ENCODE assay signal across 24 cellular contexts in genomic region chr22:30317778-30318177, GRCh38. TPM values are rescaled to one million over a fixed set of nuclear protein-coding genes. Genes with fewer than 3 reads are reported as not detected.
DNase-seq lines count a peak whose midpoint lies in the region; ATAC-seq and TF ChIP-seq lines count a peak whose summit lies in the region.
"Had no signal": no experiment of that assay in that cellular context is flagged by ENCODE, and none has a peak within 500 bp of the region (broad histone marks: within the 10 kb centered on the region; RNA-seq: fewer than 3 reads in every experiment).

No MANE protein-coding gene starts in this region.

- peaks cover 21% of the 10 kb centered on the region for H3K36me3 Mint-ChIP-seq in activated CD8-positive, alpha-beta T cell treated with anti-CD3 and anti-CD28 coated beads for 36 hours (ENCODE audit: low read depth)
- peaks cover 73% of the 10 kb centered on the region for H3K36me3 Mint-ChIP-seq in activated CD8-positive, alpha-beta T cell treated with anti-CD3 and anti-CD28 coated beads, Interleukin-2, amount 10 ng/mL, durations not matched to agents 7 days and 5 days (ENCODE audit: low read depth)
- peaks cover 37 to 65% of the 10 kb centered on the region in 2 donors for H3K36me3 Mint-ChIP-seq in stimulated activated naive B cell treated with anti-CD40 and anti-IgM and Interleukin-4, amounts not matched to agents 10 μg/mL and 1 μg/mL and 100 μg/mL, for 72 hours

- intact Hi-C loops in activated CD8-positive, alpha-beta T cell treated with anti-CD3 and anti-CD28 coated beads for 36 hours (cut with micrococcal nuclease) = no loop called here

- CTCF ChIA-PET in activated CD8-positive, alpha-beta T cell treated with anti-CD3 and anti-CD28 coated beads for 36 hours (lab: Charles Lee) = interaction anchor here (1.1 to 1.6 kb wide), 2 partner anchors 10 to 30 kb away, joined by 3 to 7 read pairs; no protein-coding TSS in a partner anchor
- CTCF ChIA-PET in activated CD8-positive, alpha-beta T cell treated with anti-CD3 and anti-CD28 coated beads, Interleukin-2, amount 10 ng/mL, durations not matched to agents 7 days and 5 days (lab: Charles Lee) = interaction anchor here (0.5 to 7.7 kb wide), 4 partner anchors 7 to 121 kb away, joined by 3 to 68 read pairs (median 4); partner anchors contain the start of gene CASTOR1
- CTCF ChIA-PET in RWPE1 (lab: Yijun Ruan, JAX) = no interaction called here

- H3K27ac ChIP-seq in RWPE1 = peak overlapping the region; percentile 7; the same call in 1 of the 2 replicates
- H3K27ac ChIP-seq: BLaER1, WERI-Rb-1 had no signal

- no peak for ATAC-seq in activated CD8-positive, alpha-beta T cell treated with anti-CD3 and anti-CD28 coated beads for 36 hours
- no peak for ATAC-seq in activated CD8-positive, alpha-beta T cell treated with anti-CD3 and anti-CD28 coated beads, Interleukin-2, amount 10 ng/mL, durations not matched to agents 7 days and 5 days
- ATAC-seq in left lobe of liver = peak; percentile 83
- ATAC-seq in stimulated activated naive B cell treated with anti-CD40 and anti-IgM and Interleukin-4, amounts not matched to agents 10 μg/mL and 1 μg/mL and 100 μg/mL, for 72 hours (replicated peaks) = no peak
- ATAC-seq: A549; PC-3; stimulated activated naive CD8-positive, alpha-beta T cell treated with anti-CD3 and anti-CD28 coated beads, Interleukin-15, amount 100 ng/mL, for 72 hours had no signal

- TF ChIP-seq CTCF in activated CD8-positive, alpha-beta T cell treated with anti-CD3 and anti-CD28 coated beads for 36 hours (IDR thresholded peaks at IDR 0.05) = no peak
- TF ChIP-seq CTCF in RWPE1 (conservative IDR thresholded peaks at IDR 0.05; ENCODE audit: low read depth) = no peak

- H3K27me3 Mint-ChIP-seq in activated CD8-positive, alpha-beta T cell treated with anti-CD3 and anti-CD28 coated beads for 36 hours = no peaks in the 10 kb centered on the region
- H3K27me3 Mint-ChIP-seq in activated CD8-positive, alpha-beta T cell treated with anti-CD3 and anti-CD28 coated beads, Interleukin-2, amount 10 ng/mL, durations not matched to agents 7 days and 5 days (ENCODE audit: low read depth) = no peaks in the 10 kb centered on the region
- no peaks in the 10 kb centered on the region for H3K27me3 Mint-ChIP-seq in stimulated activated naive B cell treated with anti-CD40 and anti-IgM and Interleukin-4, amounts not matched to agents 10 μg/mL and 1 μg/mL and 100 μg/mL, for 72 hours
- H3K27me3 Mint-ChIP-seq: IgD-negative memory B cell; stimulated activated naive CD8-positive, alpha-beta T cell treated with anti-CD3 and anti-CD28 coated beads, Interleukin-15, amount 100 ng/mL, for 72 hours had no signal

- DNase-seq in activated CD8-positive, alpha-beta T cell treated with anti-CD3 and anti-CD28 coated beads for 36 hours = no peak
- no peak for DNase-seq in activated CD8-positive, alpha-beta T cell treated with anti-CD3 and anti-CD28 coated beads, Interleukin-2, amount 10 ng/mL, durations not matched to agents 7 days and 5 days
- DNase-seq in RWPE1 (ENCODE audit: low spot score) (no peak), left lobe of liver (ENCODE audit: low spot score) (peak; percentile 72), NCI-H2196 treated with DMSO at 0.1 percent for 48 hours (lab: John Stamatoyannopoulos, UW; ENCODE audit: unreplicated experiment) (no peak), NCI-H69 (lab: John Stamatoyannopoulos, UW) (no peak)
- DNase-seq in stimulated activated naive B cell treated with anti-CD40 and anti-IgM and Interleukin-4, amounts not matched to agents 10 μg/mL and 1 μg/mL and 100 μg/mL, for 72 hours = no peak
- DNase-seq in stimulated activated naive CD4-positive, alpha-beta T cell treated with Interleukin-2 at 50 U/mL for 16 hours (lab: John Stamatoyannopoulos, UW) = no peak
- DNase-seq: DMS153; GF-D8; HCEC 1CT; MG63; NCI-H1694; PC-3; sigmoid colon; stimulated activated naive CD8-positive, alpha-beta T cell treated with anti-CD3 and anti-CD28 coated beads, Interleukin-15, amount 100 ng/mL, for 72 hours; WERI-Rb-1 had no signal

- no peak overlapping the region for H3K4me3 Mint-ChIP-seq in activated CD8-positive, alpha-beta T cell treated with anti-CD3 and anti-CD28 coated beads for 36 hours
- H3K4me3 Mint-ChIP-seq in activated CD8-positive, alpha-beta T cell treated with anti-CD3 and anti-CD28 coated beads, Interleukin-2, amount 10 ng/mL, durations not matched to agents 7 days and 5 days = no peak overlapping the region
- H3K4me3 Mint-ChIP-seq in stimulated activated naive B cell treated with anti-CD40 and anti-IgM and Interleukin-4, amounts not matched to agents 10 μg/mL and 1 μg/mL and 100 μg/mL, for 72 hours = no peak overlapping the region
- H3K4me3 Mint-ChIP-seq: stimulated activated naive CD8-positive, alpha-beta T cell treated with anti-CD3 and anti-CD28 coated beads, Interleukin-15, amount 100 ng/mL, for 72 hours; T-helper 1 cell treated with Interleukin-12 subunit alpha and Interleukin-12 subunit beta and Interleukin-4 antibody, amounts not matched to agents 30 μg/mL and 1 μg/mL, for 36 hours had no signal

- H3K9me3 Mint-ChIP-seq in activated CD8-positive, alpha-beta T cell treated with anti-CD3 and anti-CD28 coated beads for 36 hours = no peaks in the 10 kb centered on the region
- H3K9me3 Mint-ChIP-seq in activated CD8-positive, alpha-beta T cell treated with anti-CD3 and anti-CD28 coated beads, Interleukin-2, amount 10 ng/mL, durations not matched to agents 7 days and 5 days (ENCODE audit: insufficient read depth) = no peaks in the 10 kb centered on the region
- H3K9me3 Mint-ChIP-seq in stimulated activated naive B cell treated with anti-CD40 and anti-IgM and Interleukin-4, amounts not matched to agents 10 μg/mL and 1 μg/mL and 100 μg/mL, for 72 hours = peaks cover 0 to 3% of the 10 kb centered on the region in 2 donors
- H3K9me3 Mint-ChIP-seq: IgD-negative memory B cell; stimulated activated naive CD8-positive, alpha-beta T cell treated with anti-CD3 and anti-CD28 coated beads, Interleukin-15, amount 100 ng/mL, for 72 hours; T-helper 1 cell treated with Interleukin-12 subunit alpha and Interleukin-12 subunit beta and Interleukin-4 antibody, amounts not matched to agents 30 μg/mL and 1 μg/mL, for 36 hours had no signal

- POLR2A ChIA-PET in activated CD8-positive, alpha-beta T cell treated with anti-CD3 and anti-CD28 coated beads for 36 hours (lab: Charles Lee) = interaction anchor here (1.8 to 8.7 kb wide), 2 partner anchors 8 to 38 kb away, joined by 4 to 68 read pairs; partner anchors contain the start of genes SF3A1 and TBC1D10A
- POLR2A ChIA-PET in activated CD8-positive, alpha-beta T cell treated with anti-CD3 and anti-CD28 coated beads, Interleukin-2, amount 10 ng/mL, durations not matched to agents 7 days and 5 days (lab: Charles Lee) = interaction anchor here (0.6 to 1.7 kb wide), 2 partner anchors 9 to 11 kb away, joined by 3 to 7 read pairs; partner anchors contain the start of gene TBC1D10A
- POLR2A ChIA-PET in RWPE1 (lab: Yijun Ruan, JAX; ENCODE audit: low non-redundant PET) = no interaction called here

- peak overlapping the region; percentile 76 for H3K27ac Mint-ChIP-seq in activated CD8-positive, alpha-beta T cell treated with anti-CD3 and anti-CD28 coated beads for 36 hours
- no peak overlapping the region for H3K27ac Mint-ChIP-seq in activated CD8-positive, alpha-beta T cell treated with anti-CD3 and anti-CD28 coated beads, Interleukin-2, amount 10 ng/mL, durations not matched to agents 7 days and 5 days
- peak overlapping the region; percentile 79 for H3K27ac Mint-ChIP-seq in stimulated activated naive B cell treated with anti-CD40 and anti-IgM and Interleukin-4, amounts not matched to agents 10 μg/mL and 1 μg/mL and 100 μg/mL, for 72 hours
- H3K27ac Mint-ChIP-seq: stimulated activated naive CD8-positive, alpha-beta T cell treated with anti-CD3 and anti-CD28 coated beads, Interleukin-15, amount 100 ng/mL, for 72 hours had no signal

- peaks cover 82% of the 10 kb centered on the region for H3K4me1 Mint-ChIP-seq in activated CD8-positive, alpha-beta T cell treated with anti-CD3 and anti-CD28 coated beads for 36 hours (ENCODE audit: low read depth)
- peaks cover 84% of the 10 kb centered on the region for H3K4me1 Mint-ChIP-seq in activated CD8-positive, alpha-beta T cell treated with anti-CD3 and anti-CD28 coated beads, Interleukin-2, amount 10 ng/mL, durations not matched to agents 7 days and 5 days (ENCODE audit: low read depth)
- peaks cover 68 to 89% of the 10 kb centered on the region in 2 donors for H3K4me1 Mint-ChIP-seq in stimulated activated naive B cell treated with anti-CD40 and anti-IgM and Interleukin-4, amounts not matched to agents 10 μg/mL and 1 μg/mL and 100 μg/mL, for 72 hours

RNA-seq across cellular contexts. Expression of gene TBC1D10A, which starts 9.0 kb away (rescaled TPM):
- 10 to 100 TPM; 20.5 to 21.1 TPM for total RNA-seq in activated CD8-positive, alpha-beta T cell treated with anti-CD3 and anti-CD28 coated beads for 36 hours
- 10 to 100 TPM; 47.6 to 49.2 TPM for total RNA-seq in activated CD8-positive, alpha-beta T cell treated with anti-CD3 and anti-CD28 coated beads, Interleukin-2, amount 10 ng/mL, durations not matched to agents 7 days and 5 days
- total RNA-seq in left lobe of liver = 19.7 TPM

RNA-seq across cellular contexts. Expression of gene CASTOR1, which starts 28.5 kb away (rescaled TPM):
- total RNA-seq in activated CD8-positive, alpha-beta T cell treated with anti-CD3 and anti-CD28 coated beads for 36 hours = 1 to 10 TPM; 4.2 to 5.1 TPM
- total RNA-seq in activated CD8-positive, alpha-beta T cell treated with anti-CD3 and anti-CD28 coated beads, Interleukin-2, amount 10 ng/mL, durations not matched to agents 7 days and 5 days = 10 to 100 TPM; 24.5 to 25.4 TPM
- 9.7 TPM for total RNA-seq in left lobe of liver

RNA-seq across cellular contexts. Expression of gene SF3A1, which starts 38.9 kb away (rescaled TPM):
- 100 to 1,000 TPM; 252 to 262 TPM for total RNA-seq in activated CD8-positive, alpha-beta T cell treated with anti-CD3 and anti-CD28 coated beads for 36 hours
- 100 to 1,000 TPM; 211 to 246 TPM for total RNA-seq in activated CD8-positive, alpha-beta T cell treated with anti-CD3 and anti-CD28 coated beads, Interleukin-2, amount 10 ng/mL, durations not matched to agents 7 days and 5 days
- 73.3 TPM for total RNA-seq in left lobe of liver

RNA-seq across cellular contexts. Expression of gene CCDC157, which starts 39.0 kb away (rescaled TPM):
- 1 to 10 TPM; 2.2 to 2.4 TPM for total RNA-seq in activated CD8-positive, alpha-beta T cell treated with anti-CD3 and anti-CD28 coated beads for 36 hours
- total RNA-seq in activated CD8-positive, alpha-beta T cell treated with anti-CD3 and anti-CD28 coated beads, Interleukin-2, amount 10 ng/mL, durations not matched to agents 7 days and 5 days = 1 to 10 TPM; 4.3 to 5.0 TPM
- 0.78 TPM for total RNA-seq in left lobe of liver

RNA-seq across cellular contexts. Expression of gene OSM, which starts 51.1 kb away (rescaled TPM):
- total RNA-seq in activated CD8-positive, alpha-beta T cell treated with anti-CD3 and anti-CD28 coated beads for 36 hours = 10 to 100 TPM; 44.3 to 45.7 TPM
- 100 to 1,000 TPM; 135 to 140 TPM for total RNA-seq in activated CD8-positive, alpha-beta T cell treated with anti-CD3 and anti-CD28 coated beads, Interleukin-2, amount 10 ng/mL, durations not matched to agents 7 days and 5 days
- 0.10 TPM for total RNA-seq in left lobe of liver
- total RNA-seq: astrocyte, chondrocyte, glomerular endothelial cell, PC-3 had no signal
